In genomic region chr7:11831727-11832495, GRCh38 we compare ENCODE assay signal across 8 cellular contexts. TPM values are rescaled to one million over a fixed set of nuclear protein-coding genes. Genes with fewer than 3 reads are reported as not detected.
DNase-seq lines count a peak whose midpoint lies in the region; ATAC-seq and TF ChIP-seq lines count a peak whose summit lies in the region.

Gene THSD7A (minus strand): TSS chr7:11832198. CDS start chr7:11831946, 252 bp downstream.

- POLR2A ChIA-PET in CD8-positive, alpha-beta T cell (lab: Charles Lee), result no interaction called here

- H3K36me3 ChIP-seq in esophagus squamous epithelium, result no peaks in the 10 kb centered on the region
- H3K36me3 ChIP-seq in mucosa of rectum (ENCODE audit: control insufficient read depth in 2 of 2, insufficient read depth in 2 of 2, low read length in 2 of 2), result no peaks in the 10 kb centered on the region
- no peaks in the 10 kb centered on the region for H3K36me3 ChIP-seq in upper lobe of right lung
- no peaks in the 10 kb centered on the region for H3K36me3 ChIP-seq in CD8-positive, alpha-beta T cell (ENCODE audit: insufficient read depth, low read length)

- H3K9ac ChIP-seq in mucosa of rectum (ENCODE audit: low read depth in 1 of 2, low read length in 2 of 2), result peak within 1 kb of the TSS; percentile 18 to 51

- peaks cover 19% of the 10 kb centered on the region for H3K4me1 Mint-ChIP-seq in CD14-positive monocyte
- peaks cover 3% of the 10 kb centered on the region for H3K4me1 Mint-ChIP-seq in T-helper 2 cell treated with Interferon-gamma antibody and Interleukin-4, amounts not matched to agents 5 μg/mL and 100 μg/mL, for 36 hours (ENCODE audit: low read depth)
- peaks cover 9% of the 10 kb centered on the region for H3K4me1 Mint-ChIP-seq in CD8-positive, alpha-beta T cell (ENCODE audit: low read depth)

- ATAC-seq in GM19395 (IDR thresholded peaks at IDR 0.05; ENCODE audit: unreplicated experiment) (peak; percentile 52), upper lobe of right lung (peak; percentile 96)
- ATAC-seq in CD8-positive, alpha-beta T cell, result no peak

- no peak for DNase-seq in CD14-positive monocyte (ENCODE audit: low spot score)
- peak; percentile 58 for DNase-seq in M059J (ENCODE audit: low read depth)
- DNase-seq in T-helper 2 cell treated with Interferon-gamma antibody and Interleukin-4, amounts not matched to agents 5 μg/mL and 100 μg/mL, for 36 hours (ENCODE audit: low spot score), result peak; percentile 5
- no peak for DNase-seq in esophagus squamous epithelium (lab: John Stamatoyannopoulos, UW)
- peak; percentile 81 for DNase-seq in upper lobe of right lung
- DNase-seq in CD8-positive, alpha-beta T cell, result no peak

- WGBS in esophagus squamous epithelium, 2 donors, result 7% methylated on average over 8 to 15 of the region's 62 CpGs

- no peak within 1 kb of the TSS for H3K27ac Mint-ChIP-seq in CD14-positive monocyte
- no peak within 1 kb of the TSS for H3K27ac Mint-ChIP-seq in T-helper 2 cell treated with Interferon-gamma antibody and Interleukin-4, amounts not matched to agents 5 μg/mL and 100 μg/mL, for 36 hours
- no peak within 1 kb of the TSS for H3K27ac Mint-ChIP-seq in CD8-positive, alpha-beta T cell

- peak within 1 kb of the TSS; percentile 24 to 64 (median 48) for H3K4me3 ChIP-seq in esophagus squamous epithelium
- H3K4me3 ChIP-seq in mucosa of rectum (ENCODE audit: low read length in 2 of 2), result peak within 1 kb of the TSS; percentile 60 to 74
- H3K4me3 ChIP-seq in upper lobe of right lung, result peak within 1 kb of the TSS; percentile 55
- no peak within 1 kb of the TSS for H3K4me3 ChIP-seq in CD8-positive, alpha-beta T cell (ENCODE audit: low read depth, low read length)

- CTCF ChIA-PET in CD8-positive, alpha-beta T cell (lab: Charles Lee), result no interaction called here

- H3K36me3 Mint-ChIP-seq in CD14-positive monocyte, result no peaks in the 10 kb centered on the region
- H3K36me3 Mint-ChIP-seq in T-helper 2 cell treated with Interferon-gamma antibody and Interleukin-4, amounts not matched to agents 5 μg/mL and 100 μg/mL, for 36 hours (ENCODE audit: low read depth), result no peaks in the 10 kb centered on the region
- H3K36me3 Mint-ChIP-seq in CD8-positive, alpha-beta T cell, result no peaks in the 10 kb centered on the region

- peak within 1 kb of the TSS; percentile 76 to 88 for H3K4me3 Mint-ChIP-seq in CD14-positive monocyte
- H3K4me3 Mint-ChIP-seq in T-helper 2 cell treated with Interferon-gamma antibody and Interleukin-4, amounts not matched to agents 5 μg/mL and 100 μg/mL, for 36 hours, result peak within 1 kb of the TSS; percentile 39
- H3K4me3 Mint-ChIP-seq in CD8-positive, alpha-beta T cell, result no peak within 1 kb of the TSS

- peaks cover 0 to 21% (median 0%) of the 10 kb centered on the region in 4 donors for H3K27me3 ChIP-seq in esophagus squamous epithelium
- peaks cover 0 to 5% of the 10 kb centered on the region in 2 donors for H3K27me3 ChIP-seq in mucosa of rectum (ENCODE audit: control insufficient read depth in 2 of 2, insufficient read depth in 2 of 2, low read length in 2 of 2)
- no peaks in the 10 kb centered on the region for H3K27me3 ChIP-seq in upper lobe of right lung
- H3K27me3 ChIP-seq in CD8-positive, alpha-beta T cell (ENCODE audit: insufficient read depth, low read length), result no peaks in the 10 kb centered on the region

- no peaks in the 10 kb centered on the region for H3K9me3 ChIP-seq in esophagus squamous epithelium
- H3K9me3 ChIP-seq in mucosa of rectum (ENCODE audit: control insufficient read depth in 2 of 2, low read length in 2 of 2), result no peaks in the 10 kb centered on the region
- H3K9me3 ChIP-seq in upper lobe of right lung, result no peaks in the 10 kb centered on the region
- no peaks in the 10 kb centered on the region for H3K9me3 ChIP-seq in CD8-positive, alpha-beta T cell (ENCODE audit: low read length)

- H3K4me1 ChIP-seq in esophagus squamous epithelium (peaks cover 4 to 21% (median 5%) of the 10 kb centered on the region in 3 donors), mucosa of rectum (ENCODE audit: control insufficient read depth in 2 of 2, insufficient read depth in 2 of 2, low read length in 2 of 2) (peaks cover 0 to 3% of the 10 kb centered on the region in 2 donors), upper lobe of right lung (no peaks in the 10 kb centered on the region)
- H3K4me1 ChIP-seq in CD8-positive, alpha-beta T cell (ENCODE audit: insufficient read depth, low read length), result peaks cover 6% of the 10 kb centered on the region

- no peak for TF ChIP-seq POLR2A in esophagus squamous epithelium (IDR thresholded peaks at IDR 0.05)

- H3K27me3 Mint-ChIP-seq in CD14-positive monocyte (ENCODE audit: low read depth in 3 of 3), result peaks cover 16 to 33% (median 31%) of the 10 kb centered on the region in 3 donors
- peaks cover 44% of the 10 kb centered on the region for H3K27me3 Mint-ChIP-seq in T-helper 2 cell treated with Interferon-gamma antibody and Interleukin-4, amounts not matched to agents 5 μg/mL and 100 μg/mL, for 36 hours (ENCODE audit: low read depth)
- H3K27me3 Mint-ChIP-seq in CD8-positive, alpha-beta T cell (ENCODE audit: low read depth), result peaks cover 25% of the 10 kb centered on the region

- H3K27ac ChIP-seq in esophagus squamous epithelium (peak within 1 kb of the TSS; percentile 30 to 78 (median 62)), mucosa of rectum (ENCODE audit: low read depth in 2 of 2, low read length in 2 of 2) (no peak within 1 kb of the TSS), upper lobe of right lung (peak within 1 kb of the TSS; percentile 67)
- no peak within 1 kb of the TSS for H3K27ac ChIP-seq in CD8-positive, alpha-beta T cell (ENCODE audit: low read depth, low read length)

- intact Hi-C loops in CD14-positive monocyte (cut with micrococcal nuclease) (no loop called here), esophagus squamous epithelium (cut with DNase I) (no loop called here), upper lobe of right lung (cut with DNase I) (no loop called here)
- intact Hi-C loops in CD8-positive, alpha-beta T cell (cut with DNase I, micrococcal nuclease), result loop anchor here in 1 of 2 experiments (10.0 kb wide), 1 partner anchor 493 kb away; no protein-coding TSS in a partner anchor

- TF ChIP-seq CTCF in CD14-positive monocyte (IDR thresholded peaks at IDR 0.05), result no peak
- TF ChIP-seq CTCF in esophagus squamous epithelium (IDR thresholded peaks at IDR 0.05), result peak in 1 of 6 experiments; percentile 12
- no peak for TF ChIP-seq CTCF in upper lobe of right lung (IDR thresholded peaks at IDR 0.05)
- no peak for TF ChIP-seq CTCF in CD8-positive, alpha-beta T cell (IDR thresholded peaks at IDR 0.05)

- peaks cover 0 to 3% (median 0%) of the 10 kb centered on the region in 7 donors for H3K9me3 Mint-ChIP-seq in CD14-positive monocyte
- H3K9me3 Mint-ChIP-seq in T-helper 2 cell treated with Interferon-gamma antibody and Interleukin-4, amounts not matched to agents 5 μg/mL and 100 μg/mL, for 36 hours, result no peaks in the 10 kb centered on the region
- no peaks in the 10 kb centered on the region for H3K9me3 Mint-ChIP-seq in CD8-positive, alpha-beta T cell

RNA-seq across cellular contexts. Expression of gene THSD7A, which starts in this region (rescaled TPM):
- polyA plus RNA-seq in CD14-positive monocyte, result not detected
- 3.1 and 5.2 TPM in 2 replicates for total RNA-seq in M059J (2014; rRNA removed; shearing (Covaris generic))
- total RNA-seq in esophagus squamous epithelium (1 to 10 TPM in 2 of 4 donors, under 1 TPM in 1, not detected in 1; 0.57 to 2.5 (median 1.4) TPM), upper lobe of right lung (8.0 TPM)
- not detected for total RNA-seq in CD8-positive, alpha-beta T cell

Comparison
In these comparisons a context has a peak if more than half of its experiments do, and no peak if none do; other contexts are left out.
1. DNase-seq: peak in M059J (single experiment), T-helper 2 cell treated with Interferon-gamma antibody and Interleukin-4, amounts not matched to agents 5 μg/mL and 100 μg/mL, for 36 hours (single experiment) and upper lobe of right lung (single experiment); none in CD14-positive monocyte (single experiment), esophagus squamous epithelium (single experiment) and CD8-positive, alpha-beta T cell (0 of 7).
2. H3K27ac ChIP-seq: peak in esophagus squamous epithelium (4 of 4) and upper lobe of right lung (single experiment); none in mucosa of rectum (0 of 2) and CD8-positive, alpha-beta T cell (single experiment).